ENCODE assay signal across 27 cellular contexts in genomic region chr6:104795363-104795762, GRCh38.
DNase-seq lines count a peak whose midpoint lies in the region; ATAC-seq and TF ChIP-seq lines count a peak whose summit lies in the region.
"Had no signal": no experiment of that assay in that cellular context is flagged by ENCODE, and none has a peak within 500 bp of the region (broad histone marks: within the 10 kb centered on the region; RNA-seq: fewer than 3 reads in every experiment).

No MANE protein-coding gene starts in this region.

- no peak overlapping the region for H3K4me3 ChIP-seq in breast epithelium
- H3K4me3 ChIP-seq: GM12878, left lung, neural progenitor cell, right atrium auricular region had no signal

- POLR2A ChIA-PET in MCF 10A (lab: Yijun Ruan, JAX): no interaction called here

- CTCF ChIA-PET in MCF 10A (lab: Yijun Ruan, JAX): interaction anchor here (0.6 to 1.5 kb wide), 2 partner anchors 131 to 282 kb away, joined by 3 read pairs; no protein-coding TSS in a partner anchor

- H3K4me3 Mint-ChIP-seq in MCF 10A (ENCODE audit: unreplicated experiment): no peak overlapping the region
- H3K4me3 Mint-ChIP-seq: activated CD4-positive, alpha-beta T cell treated with anti-CD3 and anti-CD28 coated beads, Interleukin-2, amount 10 ng/mL, durations not matched to agents 24 days and 14 days; B cell; CD8-positive, alpha-beta T cell; neural progenitor cell; stimulated activated naive CD8-positive, alpha-beta T cell treated with anti-CD3 and anti-CD28 coated beads, Interleukin-15, amount 100 ng/mL, for 72 hours had no signal

- H3K27ac ChIP-seq in breast epithelium: no peak overlapping the region
- H3K27ac ChIP-seq: epithelial cell of prostate, left lung, neural progenitor cell, right atrium auricular region, WERI-Rb-1 had no signal

- no peaks in the 10 kb centered on the region for H3K9me3 ChIP-seq in breast epithelium
- H3K9me3 ChIP-seq: left lung, right atrium auricular region had no signal

- no peaks in the 10 kb centered on the region for H3K4me1 ChIP-seq in breast epithelium
- H3K4me1 ChIP-seq: left lung, neural progenitor cell, right atrium auricular region had no signal

- TF ChIP-seq CTCF in MCF 10A (IDR thresholded peaks at IDR 0.05; ENCODE audit: unreplicated experiment) (no peak), breast epithelium (IDR thresholded peaks at IDR 0.05) (no peak)

- no TSS peak for BruUV-seq in MCF 10A (replicated peaks; lab: Mats Ljungman, UMichigan)

- no peaks in the 10 kb centered on the region for H3K27me3 ChIP-seq in breast epithelium
- H3K27me3 ChIP-seq: left lung, neural progenitor cell, right atrium auricular region had no signal

- H3K36me3 ChIP-seq in breast epithelium: no peaks in the 10 kb centered on the region
- H3K36me3 ChIP-seq: right atrium auricular region had no signal

- ATAC-seq in left lobe of liver (peak; percentile 84), HG02678 (IDR thresholded peaks at IDR 0.05; ENCODE audit: unreplicated experiment) (no peak), HG03139 (IDR thresholded peaks at IDR 0.05; ENCODE audit: unreplicated experiment) (no peak), Right ventricle myocardium inferior (no peak)
- ATAC-seq: activated naive CD4-positive, alpha-beta T cell treated with anti-CD3 and anti-CD28 coated beads, Interleukin-2, amount 50 U/mL, for 72 hours; CD8-positive, alpha-beta T cell; GM12878; left lung; stimulated activated naive CD8-positive, alpha-beta T cell treated with anti-CD3 and anti-CD28 coated beads, Interleukin-15, amount 100 ng/mL, for 72 hours had no signal

- H3K9me3 Mint-ChIP-seq in MCF 10A (ENCODE audit: unreplicated experiment): no peaks in the 10 kb centered on the region
- H3K9me3 Mint-ChIP-seq: activated CD4-positive, alpha-beta T cell treated with anti-CD3 and anti-CD28 coated beads, Interleukin-2, amount 10 ng/mL, durations not matched to agents 24 days and 14 days; activated naive CD4-positive, alpha-beta T cell treated with anti-CD3 and anti-CD28 coated beads, Interleukin-2, amount 50 U/mL, for 72 hours; CD8-positive, alpha-beta T cell; neural progenitor cell; stimulated activated naive CD8-positive, alpha-beta T cell treated with anti-CD3 and anti-CD28 coated beads, Interleukin-15, amount 100 ng/mL, for 72 hours had no signal

- peak; percentile 4 for DNase-seq in MCF 10A (ENCODE audit: unreplicated experiment)
- DNase-seq in breast epithelium (ENCODE audit: low spot score in 2 of 2): no peak
- peak; percentile 33 for DNase-seq in NCI-H69 (lab: John Stamatoyannopoulos, UW)
- DNase-seq in left lobe of liver (ENCODE audit: low spot score): no peak
- DNase-seq in Right ventricle myocardium inferior (ENCODE audit: missing footprints): no peak
- DNase-seq: activated CD4-positive, alpha-beta T cell treated with anti-CD3 and anti-CD28 coated beads, Interleukin-2, amount 10 ng/mL, durations not matched to agents 24 days and 14 days; activated effector memory CD4-positive, alpha-beta T cell treated with Interleukin-2 at 50 U/mL for 16 hours; amygdala; CD8-positive, alpha-beta T cell; effector CD4-positive, alpha-beta T cell; hippocampal formation; Kasumi-1; left lung; NCI-H1694; NCI-H226; NCI-H82; stimulated activated CD4-positive, alpha-beta T cell treated with anti-CD3 and anti-CD28 coated beads, Interleukin-2, amount 100 ng/mL, for 24 hours; stimulated activated naive CD8-positive, alpha-beta T cell treated with anti-CD3 and anti-CD28 coated beads, Interleukin-15, amount 100 ng/mL, for 72 hours; WERI-Rb-1 had no signal

- TF ChIP-seq POLR2A in breast epithelium (IDR thresholded peaks at IDR 0.05): no peak

- H3K36me3 Mint-ChIP-seq in MCF 10A (ENCODE audit: insufficient read depth, unreplicated experiment): no peaks in the 10 kb centered on the region

- H3K27ac Mint-ChIP-seq in MCF 10A (ENCODE audit: low read depth, unreplicated experiment): no peak overlapping the region
- H3K27ac Mint-ChIP-seq: activated CD4-positive, alpha-beta T cell treated with anti-CD3 and anti-CD28 coated beads, Interleukin-2, amount 10 ng/mL, durations not matched to agents 24 days and 14 days; activated naive CD4-positive, alpha-beta T cell treated with anti-CD3 and anti-CD28 coated beads, Interleukin-2, amount 50 U/mL, for 72 hours; B cell; CD8-positive, alpha-beta T cell; neural progenitor cell; stimulated activated naive CD8-positive, alpha-beta T cell treated with anti-CD3 and anti-CD28 coated beads, Interleukin-15, amount 100 ng/mL, for 72 hours had no signal

- H3K27me3 Mint-ChIP-seq in MCF 10A (ENCODE audit: insufficient read depth, unreplicated experiment): no peaks in the 10 kb centered on the region
- H3K27me3 Mint-ChIP-seq: activated CD4-positive, alpha-beta T cell treated with anti-CD3 and anti-CD28 coated beads, Interleukin-2, amount 10 ng/mL, durations not matched to agents 24 days and 14 days; B cell; stimulated activated naive CD8-positive, alpha-beta T cell treated with anti-CD3 and anti-CD28 coated beads, Interleukin-15, amount 100 ng/mL, for 72 hours had no signal

- no peaks in the 10 kb centered on the region for H3K4me1 Mint-ChIP-seq in MCF 10A (ENCODE audit: insufficient read depth, unreplicated experiment)
- H3K4me1 Mint-ChIP-seq: B cell; neural progenitor cell; stimulated activated naive CD8-positive, alpha-beta T cell treated with anti-CD3 and anti-CD28 coated beads, Interleukin-15, amount 100 ng/mL, for 72 hours had no signal

- intact Hi-C loops in MCF 10A (cut with micrococcal nuclease): loop anchor here (10.0 kb wide), 1 partner anchor 609 kb away; the partner anchor contains the start of gene PREP
- intact Hi-C loops in breast epithelium (cut with DNase I; ENCODE audit: low total_unique reads): no loop called here
- intact Hi-C loops in Right ventricle myocardium inferior (cut with DNase I): no loop called here

Comparison
In these comparisons a context has a peak if more than half of its experiments do, and no peak if none do; other contexts are left out.
1. DNase-seq: peak in MCF 10A (single experiment) and NCI-H69 (single experiment); none in breast epithelium (0 of 2), left lobe of liver (single experiment) and Right ventricle myocardium inferior (single experiment).